In genomic region chr7:119706608-119707007, GRCh38 we compare ENCODE assay signal across 19 cellular contexts.
"Had no signal": no experiment of that assay in that cellular context is flagged by ENCODE, and none has a peak within 500 bp of the region (broad histone marks: within the 10 kb centered on the region; RNA-seq: fewer than 3 reads in every experiment).

No MANE protein-coding gene starts in this region.

- DNase-seq: effector CD4-positive, alpha-beta T cell; endodermal cell; gastrocnemius medialis; heart right ventricle; hypothalamus; kidney glomerular epithelial cell; mammary epithelial cell; naive thymus-derived CD8-positive, alpha-beta T cell; nucleus accumbens; pancreas; right cardiac atrium; small intestine; stimulated activated CD4-positive, alpha-beta T cell treated with anti-CD3 and anti-CD28 coated beads, Interleukin-2, amount 100 ng/mL, for 48 hours; stimulated activated naive CD4-positive, alpha-beta T cell treated with Interleukin-2 at 50 U/mL for 16 hours; trophoblast cell had no signal

- H3K4me3 Mint-ChIP-seq: endodermal cell; naive thymus-derived CD8-positive, alpha-beta T cell had no signal

- H3K27ac Mint-ChIP-seq: endodermal cell; naive thymus-derived CD8-positive, alpha-beta T cell; progenitor cell of endocrine pancreas had no signal

- H3K9me3 Mint-ChIP-seq: endodermal cell had no signal

- H3K9me3 ChIP-seq: gastrocnemius medialis, pancreas had no signal

- H3K36me3 Mint-ChIP-seq: naive thymus-derived CD8-positive, alpha-beta T cell had no signal

- H3K27me3 Mint-ChIP-seq: naive thymus-derived CD8-positive, alpha-beta T cell; progenitor cell of endocrine pancreas had no signal

- H3K27ac ChIP-seq: coronary artery, gastrocnemius medialis, heart right ventricle, pancreas had no signal

- H3K36me3 ChIP-seq: gastrocnemius medialis, heart right ventricle, pancreas had no signal

- H3K4me1 Mint-ChIP-seq: naive thymus-derived CD8-positive, alpha-beta T cell had no signal

- H3K27me3 ChIP-seq: gastrocnemius medialis, heart right ventricle, pancreas had no signal

- H3K4me3 ChIP-seq: coronary artery, gastrocnemius medialis, heart right ventricle, pancreas had no signal

- H3K4me1 ChIP-seq: gastrocnemius medialis, heart right ventricle, pancreas had no signal

- ATAC-seq: esophagus mucosa; gastrocnemius medialis; heart right ventricle; left lobe of liver; naive thymus-derived CD8-positive, alpha-beta T cell; pancreas; right cardiac atrium had no signal
